In genomic region chr1:43711524-43712386, GRCh38 we compare ENCODE assay signal across 14 cellular contexts. TPM values are rescaled to one million over a fixed set of nuclear protein-coding genes. Genes with fewer than 3 reads are reported as not detected.
DNase-seq lines count a peak whose midpoint lies in the region; TF ChIP-seq lines count a peak whose summit lies in the region.
"Had no signal": no experiment of that assay in that cellular context is flagged by ENCODE, and none has a peak within 500 bp of the region (broad histone marks: within the 10 kb centered on the region; RNA-seq: fewer than 3 reads in every experiment).

No MANE protein-coding gene starts in this region.

- no peak overlapping the region for H3K27ac ChIP-seq in coronary artery

- TF ChIP-seq CTCF in BJ (IDR thresholded peaks at IDR 0.05; ENCODE audit: insufficient read depth, low read depth, low read length) (no peak), choroid plexus epithelial cell (conservative IDR thresholded peaks at IDR 0.05; ENCODE audit: low read depth, low read length) (no peak), coronary artery (IDR thresholded peaks at IDR 0.05) (no peak)

- H3K4me3 ChIP-seq in BJ (ENCODE audit: low read depth, low read length) (no peak overlapping the region), choroid plexus epithelial cell (ENCODE audit: low read depth, low read length) (no peak overlapping the region), coronary artery (no peak overlapping the region)
- H3K4me3 ChIP-seq: mucosa of descending colon had no signal

- no peaks in the 10 kb centered on the region for H3K27me3 ChIP-seq in BJ (ENCODE audit: control insufficient read depth, insufficient read depth, low read length)

- H3K36me3 ChIP-seq in BJ (ENCODE audit: control insufficient read depth, insufficient read depth, low read length), result no peaks in the 10 kb centered on the region

- DNase-seq in BJ (ENCODE audit: low read depth), result peak; percentile 39
- DNase-seq in LHCN-M2 (ENCODE audit: low read depth), result peak; percentile 75
- peak; percentile 83 for DNase-seq in choroid plexus epithelial cell (ENCODE audit: low read depth)
- peak; percentile 13 to 85 for DNase-seq in lung microvascular endothelial cell (ENCODE audit: low read depth in 2 of 2)
- no peak for DNase-seq in stimulated activated CD4-positive, alpha-beta T cell treated with anti-CD3 and anti-CD28 coated beads, Interleukin-2, amount 100 ng/mL, for 24 hours
- no peak for DNase-seq in NCI-H510A treated with DMSO at 0.1 percent for 48 hours (lab: John Stamatoyannopoulos, UW)
- DNase-seq in iPS-NIHi7 (ENCODE audit: extremely low spot score), result no peak
- no peak for DNase-seq in coronary artery (ENCODE audit: low spot score)
- DNase-seq: activated T-cell treated with anti-CD3 and anti-CD28 coated beads, Interleukin-2, amount 50 U/mL, for 24 hours; CD4-positive, alpha-beta memory T cell; central memory CD4-positive, alpha-beta T cell; hippocampal formation; mucosa of descending colon; NCI-H187 had no signal

- CTCF ChIA-PET in BJ (lab: Yijun Ruan, JAX), result interaction anchor here (1.1 to 1.5 kb wide), 2 partner anchors 223 kb away, joined by 5 to 6 read pairs; no protein-coding TSS in a partner anchor

- POLR2A ChIA-PET in BJ (lab: Charles Lee), result no interaction called here

RNA-seq across cellular contexts. Expression of gene ST3GAL3, which starts 4.4 kb away (rescaled TPM):
- 13.0 and 24.2 TPM in 2 replicates for polyA plus RNA-seq in BJ (2011; rRNA removed)
- 28.4 and 30.3 TPM in 2 replicates for polyA minus RNA-seq in BJ (2011; rRNA and poly(A)+ RNA removed)
- 23.0 and 25.8 TPM in 2 replicates for total RNA-seq in LHCN-M2 (2014; rRNA removed)
- 21.8 TPM for polyA plus RNA-seq in LHCN-M2 (2012)
- total RNA-seq in lung microvascular endothelial cell, result 7.2 and 9.9 TPM in 2 replicates

Comparison
In these comparisons a context has a peak if more than half of its experiments do, and no peak if none do; other contexts are left out.
1. DNase-seq: peak in BJ (single experiment), LHCN-M2 (single experiment), choroid plexus epithelial cell (single experiment) and lung microvascular endothelial cell (2 of 2); none in stimulated activated CD4-positive, alpha-beta T cell treated with anti-CD3 and anti-CD28 coated beads, Interleukin-2, amount 100 ng/mL, for 24 hours (0 of 2), NCI-H510A treated with DMSO at 0.1 percent for 48 hours (single experiment), iPS-NIHi7 (single experiment) and coronary artery (single experiment).